ENCODE assay signal across 8 cellular contexts in genomic region chr17:20155258-20156195, GRCh38.
A peak's percentile ranks its signal among the peaks of the same experiment; 100 is the strongest.
DNase-seq lines count a peak whose midpoint lies in the region; ATAC-seq and TF ChIP-seq lines count a peak whose summit lies in the region.

No MANE protein-coding gene starts in this region.

- no peak overlapping the region for H3K4me3 Mint-ChIP-seq in activated naive CD8-positive, alpha-beta T cell treated with anti-CD3 and anti-CD28 coated beads for 36 hours
- H3K4me3 Mint-ChIP-seq in glutamatergic neuron (ENCODE audit: unreplicated experiment): no peak overlapping the region

- peak overlapping the region; percentile 82 for H3K4me3 ChIP-seq in HEK293 (ENCODE audit: low read depth, low read length)
- H3K4me3 ChIP-seq in SK-N-SH (ENCODE audit: low read depth in 2 of 2, low read length in 1 of 2): peak overlapping the region; percentile 75 to 79
- H3K4me3 ChIP-seq in testis: peak overlapping the region; percentile 73 to 91

- H3K9me2 ChIP-seq in SK-N-SH: no peaks in the 10 kb centered on the region

- H2AFZ ChIP-seq in SK-N-SH (ENCODE audit: low read depth): peak overlapping the region; percentile 94

- H3K36me3 ChIP-seq in HEK293 (ENCODE audit: control insufficient read depth in 2 of 2, insufficient read depth in 1 of 2, low read length in 2 of 2): no peaks in the 10 kb centered on the region; a peak in 1 of 3 replicates
- no peaks in the 10 kb centered on the region for H3K36me3 ChIP-seq in SK-N-SH (replicated peaks in 1 of 2; ENCODE audit: control insufficient read depth in 1 of 2, insufficient read depth in 2 of 2, low read length in 1 of 2)
- no peaks in the 10 kb centered on the region for H3K36me3 ChIP-seq in testis (ENCODE audit: low read depth, missing control alignments)

- no peak for TF ChIP-seq POLR2A in testis (IDR thresholded peaks at IDR 0.05)

- H3K4me1 Mint-ChIP-seq in activated naive CD8-positive, alpha-beta T cell treated with anti-CD3 and anti-CD28 coated beads for 36 hours: peaks cover 4% of the 10 kb centered on the region
- peaks cover 1% of the 10 kb centered on the region for H3K4me1 Mint-ChIP-seq in glutamatergic neuron (ENCODE audit: low read depth, unreplicated experiment)

- H3K9ac ChIP-seq in SK-N-SH: peak overlapping the region; percentile 62

- peaks cover 16% of the 10 kb centered on the region for H3K27me3 Mint-ChIP-seq in activated naive CD8-positive, alpha-beta T cell treated with anti-CD3 and anti-CD28 coated beads for 36 hours
- H3K27me3 Mint-ChIP-seq in glutamatergic neuron (ENCODE audit: unreplicated experiment): peaks cover 3% of the 10 kb centered on the region

- H3K9me3 Mint-ChIP-seq in activated naive CD8-positive, alpha-beta T cell treated with anti-CD3 and anti-CD28 coated beads for 36 hours: no peaks in the 10 kb centered on the region
- peaks cover 3% of the 10 kb centered on the region for H3K9me3 Mint-ChIP-seq in glutamatergic neuron (ENCODE audit: unreplicated experiment)

- H4K20me1 ChIP-seq in SK-N-SH (ENCODE audit: insufficient read depth): no peaks in the 10 kb centered on the region

- TF ChIP-seq RAD21 in SK-N-SH (IDR thresholded peaks at IDR 0.05; ENCODE audit: low read length): no peak

- ATAC-seq in omental fat pad (ENCODE audit: low FRiP score): peak; percentile 96

- 30% methylated on average over 35 of the region's 69 CpGs for WGBS in SK-N-SH (ENCODE audit: low lambda C conversion rate)
- WGBS in testis, 2 donors: 13 to 17% methylated on average over 23 to 46 of the region's 69 CpGs

- H3K36me3 Mint-ChIP-seq in activated naive CD8-positive, alpha-beta T cell treated with anti-CD3 and anti-CD28 coated beads for 36 hours: no peaks in the 10 kb centered on the region
- H3K36me3 Mint-ChIP-seq in glutamatergic neuron (ENCODE audit: unreplicated experiment): no peaks in the 10 kb centered on the region

- H3K4me1 ChIP-seq in HEK293 (ENCODE audit: control insufficient read depth, insufficient read depth, low read length) (peaks cover 3% of the 10 kb centered on the region; the same call in 1 of the 2 replicates), SK-N-SH (ENCODE audit: control insufficient read depth in 1 of 2, insufficient read depth in 2 of 2, low read depth in 1 of 2, low read length in 1 of 2) (peaks cover 6 to 8% of the 10 kb centered on the region in 2 experiments; a peak in 1 of 4 replicates), testis (no peaks in the 10 kb centered on the region)

- no peak overlapping the region for H3K27ac Mint-ChIP-seq in activated naive CD8-positive, alpha-beta T cell treated with anti-CD3 and anti-CD28 coated beads for 36 hours
- no peak overlapping the region for H3K27ac Mint-ChIP-seq in glutamatergic neuron (ENCODE audit: unreplicated experiment)

- H3K27ac ChIP-seq in HEK293 (ENCODE audit: extremely low read depth, low read depth, low read length) (peak overlapping the region; percentile 61; the same call in 1 of the 2 replicates), SK-N-SH (ENCODE audit: low read depth in 2 of 2, low read length in 1 of 2) (peak overlapping the region; percentile 23 to 48), testis (peak overlapping the region; percentile 82 to 85)

- TF ChIP-seq EP300 in SK-N-SH (IDR thresholded peaks at IDR 0.05; ENCODE audit: borderline replicate concordance in 1 of 2, low read depth in 1 of 2, low read length in 1 of 2): 0 out of 4 replicates have a peak, but pooled peaks of 1 of the 2 experiments have one; percentile 6

- H3K4me2 ChIP-seq in SK-N-SH: peak overlapping the region; percentile 86

- intact Hi-C loops in testis (cut with DNase I; ENCODE audit: low total_unique reads): no loop called here

- POLR2A ChIA-PET in HEK293 (lab: Yijun Ruan, JAX): interaction anchor here (0.6 to 1.7 kb wide), 7 partner anchors 9 to 838 kb away, joined by 3 to 7 read pairs (median 3); partner anchors contain the start of gene MAPK7
- POLR2A ChIA-PET in SK-N-SH (lab: Yijun Ruan, JAX): no interaction called here

- H3K27me3 ChIP-seq in SK-N-SH (ENCODE audit: insufficient read depth): no peaks in the 10 kb centered on the region
- H3K27me3 ChIP-seq in testis: no peaks in the 10 kb centered on the region

- TF ChIP-seq CTCF in HEK293 (tag by site-specific recombination; IDR thresholded peaks at IDR 0.05) (no peak), SK-N-SH (IDR thresholded peaks at IDR 0.05) (no peak), glutamatergic neuron (IDR thresholded peaks at IDR 0.05; ENCODE audit: partially characterized antibody, unreplicated experiment) (no peak), omental fat pad (IDR thresholded peaks at IDR 0.05) (no peak), testis (IDR thresholded peaks at IDR 0.05) (no peak)

- peaks cover 39% of the 10 kb centered on the region for H3K79me2 ChIP-seq in SK-N-SH (ENCODE audit: insufficient read depth)

- H3K9me3 ChIP-seq in HEK293 (ENCODE audit: control insufficient read depth, insufficient read depth, low read depth, low read length) (no peaks in the 10 kb centered on the region), SK-N-SH (no peaks in the 10 kb centered on the region), testis (no peaks in the 10 kb centered on the region)

- peaks cover 3% of the 10 kb centered on the region for H3F3A ChIP-seq in SK-N-SH (replicated peaks; ENCODE audit: insufficient read depth)

- CTCF ChIA-PET in HEK293 (lab: Yijun Ruan, JAX): interaction anchor here (0.7 to 1.3 kb wide), 2 partner anchors 145 to 944 kb away, joined by 3 to 7 read pairs; no protein-coding TSS in a partner anchor
- CTCF ChIA-PET in SK-N-SH (lab: Yijun Ruan, JAX): interaction anchor here (1.4 to 1.5 kb wide), 2 partner anchors 33 to 71 kb away, joined by 5 read pairs; no protein-coding TSS in a partner anchor

- DNase-seq in GM04503 (ENCODE audit: low read depth) (peak; percentile 30), MV-4-11 (lab: John Stamatoyannopoulos, UW) (peak; percentile 93), SK-N-SH (peak; percentile 99), glutamatergic neuron (peak; percentile 99), omental fat pad (ENCODE audit: low spot score) (peak; percentile 97), testis (peak; percentile 100)
- peak; percentile 97 for DNase-seq in activated naive CD8-positive, alpha-beta T cell treated with anti-CD3 and anti-CD28 coated beads for 36 hours

TF ChIP-seq in HEK293, 187 proteins besides CTCF, POLR2A, EP300 and RAD21 (continues in another document):
- no peak for TF ChIP-seq ZNF354C (tag by site-specific recombination; IDR thresholded peaks at IDR 0.05; ENCODE audit: borderline replicate concordance, low read depth)
- no peak for TF ChIP-seq ZNF580 (tag by site-specific recombination; IDR thresholded peaks at IDR 0.05)
- 0 out of 2 replicates have a peak, but pooled peaks have one; percentile 54 for TF ChIP-seq PRDM1 (tag by site-specific recombination; IDR thresholded peaks at IDR 0.05)
- TF ChIP-seq, protein P1, sequence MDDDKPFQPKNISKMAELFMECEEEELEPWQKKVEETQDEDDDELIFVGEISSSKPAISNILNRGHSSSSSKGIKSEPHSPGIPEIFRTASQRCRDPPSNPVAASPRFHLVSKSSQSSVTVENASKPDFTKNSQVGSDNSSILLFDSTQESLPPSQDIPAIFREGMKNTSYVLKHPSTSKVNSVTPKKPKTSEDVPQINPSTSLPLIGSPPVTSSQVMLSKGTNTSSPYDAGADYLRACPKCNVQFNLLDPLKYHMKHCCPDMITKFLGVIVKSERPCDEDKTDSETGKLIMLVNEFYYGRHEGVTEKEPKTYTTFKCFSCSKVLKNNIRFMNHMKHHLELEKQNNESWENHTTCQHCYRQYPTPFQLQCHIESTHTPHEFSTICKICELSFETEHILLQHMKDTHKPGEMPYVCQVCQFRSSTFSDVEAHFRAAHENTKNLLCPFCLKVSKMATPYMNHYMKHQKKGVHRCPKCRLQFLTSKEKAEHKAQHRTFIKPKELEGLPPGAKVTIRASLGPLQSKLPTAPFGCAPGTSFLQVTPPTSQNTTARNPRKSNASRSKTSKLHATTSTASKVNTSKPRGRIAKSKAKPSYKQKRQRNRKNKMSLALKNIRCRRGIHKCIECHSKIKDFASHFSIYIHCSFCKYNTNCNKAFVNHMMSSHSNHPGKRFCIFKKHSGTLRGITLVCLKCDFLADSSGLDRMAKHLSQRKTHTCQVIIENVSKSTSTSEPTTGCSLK (tag by site-specific recombination; IDR thresholded peaks at IDR 0.05): no peak
- TF ChIP-seq ZNF426 (tag by site-specific recombination; IDR thresholded peaks at IDR 0.05): no peak
- no peak for TF ChIP-seq ZNF248 (tag by site-specific recombination; IDR thresholded peaks at IDR 0.05)

TF ChIP-seq in SK-N-SH, 30 proteins besides CTCF, POLR2A, EP300 and RAD21:
- TF ChIP-seq NRF1 (IDR thresholded peaks at IDR 0.05; ENCODE audit: low read depth, low read length): peak; percentile 17; the same call in 1 of the 2 replicates
- TF ChIP-seq PBX3 (IDR thresholded peaks at IDR 0.05): peak; percentile 47
- TF ChIP-seq POLR2AphosphoS5 (IDR thresholded peaks at IDR 0.05; ENCODE audit: low read depth, low read length): no peak
- TF ChIP-seq CHD2 (IDR thresholded peaks at IDR 0.05; ENCODE audit: low read length, partially characterized antibody): peak; percentile 8
- TF ChIP-seq TAF1 (IDR thresholded peaks at IDR 0.05; ENCODE audit: borderline replicate concordance, low read depth, low read length): peak; percentile 33; the same call in 1 of the 2 replicates
- TF ChIP-seq RCOR1 (IDR thresholded peaks at IDR 0.05; ENCODE audit: low read length): peak; percentile 18; the same call in 1 of the 2 replicates
- peak; percentile 56 for TF ChIP-seq MXI1 (IDR thresholded peaks at IDR 0.05; ENCODE audit: low read depth, low read length)
- no peak for TF ChIP-seq EZH2phosphoT487 (IDR thresholded peaks at IDR 0.05; ENCODE audit: borderline replicate concordance, low read depth)
- no peak for TF ChIP-seq JUND (IDR thresholded peaks at IDR 0.05)
- TF ChIP-seq ELF1 (IDR thresholded peaks at IDR 0.05): no peak
- no peak for TF ChIP-seq GATA2 (CRISPR knock-in tag; IDR thresholded peaks at IDR 0.05)

Comparison
In these comparisons a context has a peak if more than half of its experiments do, and no peak if none do; other contexts are left out.
1. Peak in every context shown above with its lines: DNase-seq, ATAC-seq, H3K4me3 ChIP-seq and H3K27ac ChIP-seq.
2. DNase-seq: peak in every context shown above with its lines; median percentile 100 in testis; 99 in SK-N-SH; 99 in glutamatergic neuron; 97 in activated naive CD8-positive, alpha-beta T cell treated with anti-CD3 and anti-CD28 coated beads for 36 hours; 97 in omental fat pad; 93 in MV-4-11; 30 in GM04503.